Comparison of ENCODE assay signal across 8 cellular contexts in the genomic region with DNA sequence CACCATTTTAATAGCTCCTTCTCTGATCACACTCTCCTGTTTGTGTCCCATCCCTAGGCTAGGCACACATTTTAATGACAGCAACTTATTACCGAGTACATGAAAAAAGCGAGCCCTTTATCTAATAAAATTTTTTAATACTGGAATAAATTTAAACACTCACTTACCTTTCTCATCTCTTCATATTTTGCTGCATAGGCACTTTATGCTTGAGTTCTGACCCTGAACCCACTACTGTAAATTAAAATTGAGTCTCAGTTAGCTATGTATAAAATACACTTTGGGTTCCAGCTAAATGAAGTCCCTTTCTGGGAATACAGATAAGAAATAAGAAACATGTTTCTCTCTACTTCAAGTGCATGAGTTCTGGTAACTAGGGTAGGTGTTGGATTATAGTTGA.
"Had no signal": no experiment of that assay in that cellular context is flagged by ENCODE, and none has a peak within 500 bp of the region (broad histone marks: within the 10 kb centered on the region; RNA-seq: fewer than 3 reads in every experiment).

No MANE protein-coding gene starts in this region.

- H3K4me2 ChIP-seq: GM23338, KMS-11 had no signal

- H3K27ac ChIP-seq: KMS-11 had no signal

- H2AFZ ChIP-seq: GM23338 had no signal

- H3K4me3 Mint-ChIP-seq: GM23338, H9 had no signal

- H3K4me3 ChIP-seq: GM23338 had no signal

- ATAC-seq: GM23338 had no signal

- DNase-seq: H9, HCEC 1CT, KBM-7 had no signal

- H3K27ac Mint-ChIP-seq: GM23338 had no signal

- FAIRE-seq: H1, H54, HTR-8/SVneo had no signal

- H3K9ac ChIP-seq: KMS-11 had no signal
